In genomic region chr3:12973827-12974226, GRCh38 we compare ENCODE assay signal across 26 cellular contexts.
DNase-seq lines count a peak whose midpoint lies in the region; ATAC-seq, FAIRE-seq and TF ChIP-seq lines count a peak whose summit lies in the region.
"Had no signal": no experiment of that assay in that cellular context is flagged by ENCODE, and none has a peak within 500 bp of the region (broad histone marks: within the 10 kb centered on the region; RNA-seq: fewer than 3 reads in every experiment).

No MANE protein-coding gene starts in this region.

- no peak for TF ChIP-seq CTCF in Loucy (conservative IDR thresholded peaks at IDR 0.05; ENCODE audit: low read length)
- no peak for TF ChIP-seq CTCF in GM10266 (IDR thresholded peaks at IDR 0.05; ENCODE audit: control insufficient read depth, insufficient read depth, low read depth, missing control alignments)

- H3K36me3 Mint-ChIP-seq in naive B cell = peaks cover 0 to 5% of the 10 kb centered on the region in 2 donors
- H3K36me3 Mint-ChIP-seq: activated naive CD8-positive, alpha-beta T cell treated with anti-CD3 and anti-CD28 coated beads for 36 hours; type B pancreatic cell; WTC11 had no signal

- peaks cover 81% of the 10 kb centered on the region for H3K79me2 ChIP-seq in Loucy (ENCODE audit: insufficient read depth, low read length)

- H2AFZ ChIP-seq in Loucy (ENCODE audit: low read length) = no peak overlapping the region
- H2AFZ ChIP-seq: GM23248, parathyroid adenoma had no signal

- DNase-seq in GM18507 (ENCODE audit: extremely low spot score, insufficient read length, low read depth) = no peak
- peak; percentile 47 for DNase-seq in naive B cell
- no peak for DNase-seq in SJCRH30
- DNase-seq in central memory CD4-positive, alpha-beta T cell = no peak
- no peak for DNase-seq in DMS 273 (lab: John Stamatoyannopoulos, UW; ENCODE audit: unreplicated experiment)
- no peak for DNase-seq in GM10266 (ENCODE audit: extremely low spot score)
- DNase-seq: activated CD4-positive, alpha-beta T cell treated with anti-CD3 and anti-CD28 coated beads, Interleukin-2, amount 50 U/mL, for 4 hours; activated CD8-positive, alpha-beta memory T cell treated with anti-CD3 and anti-CD28 coated beads, Interleukin-2, amount 50 U/mL, for 4 hours; activated naive CD8-positive, alpha-beta T cell treated with anti-CD3 and anti-CD28 coated beads for 36 hours; GM23248; HFFc6; islet precursor cell; NCI-H1092 treated with DMSO at 0.1 percent for 48 hours; NCI-H1930; T-helper 9 cell had no signal

- H3F3A ChIP-seq in Loucy (ENCODE audit: low read depth) = no peaks in the 10 kb centered on the region

- peaks cover 5% of the 10 kb centered on the region for H4K20me1 ChIP-seq in Loucy (ENCODE audit: insufficient read depth, low read length, poor library complexity, severe bottlenecking)

- H3K27ac ChIP-seq in SJCRH30 = no peak overlapping the region
- H3K27ac ChIP-seq: ascending aorta, C4-2B, GM23248, parathyroid adenoma had no signal

- H3K9me3 Mint-ChIP-seq in naive B cell = no peaks in the 10 kb centered on the region
- H3K9me3 Mint-ChIP-seq: activated naive CD8-positive, alpha-beta T cell treated with anti-CD3 and anti-CD28 coated beads for 36 hours; HFFc6; neural crest cell; type B pancreatic cell; WTC11 had no signal

- no peaks in the 10 kb centered on the region for H3K27me3 Mint-ChIP-seq in naive B cell
- H3K27me3 Mint-ChIP-seq: activated naive CD8-positive, alpha-beta T cell treated with anti-CD3 and anti-CD28 coated beads for 36 hours had no signal

- ATAC-seq in GM21381 (IDR thresholded peaks at IDR 0.05; ENCODE audit: unreplicated experiment) = peak; percentile 54
- ATAC-seq in naive B cell (ENCODE audit: low read depth in 2 of 2) = peak; percentile 94 to 98
- ATAC-seq: WTC11 had no signal

- peak overlapping the region; percentile 24 for H3K9ac ChIP-seq in Loucy (ENCODE audit: low read depth, low read length, poor library complexity, severe bottlenecking)
- H3K9ac ChIP-seq: GM23248, parathyroid adenoma had no signal

- peak overlapping the region; percentile 35 for H3K4me2 ChIP-seq in Loucy (ENCODE audit: low read depth, low read length, poor library complexity, severe bottlenecking)

- peaks cover 52 to 78% (median 65%) of the 10 kb centered on the region in 3 donors for H3K4me1 Mint-ChIP-seq in naive B cell

- H3K4me3 ChIP-seq in Loucy (ENCODE audit: low read length, poor library complexity, severe bottlenecking) = no peak overlapping the region
- no peak overlapping the region for H3K4me3 ChIP-seq in SJCRH30
- H3K4me3 ChIP-seq: ascending aorta, GM23248, right atrium auricular region had no signal

- H3K9me2 ChIP-seq in Loucy (replicated peaks; ENCODE audit: low read depth, low read length) = no peaks in the 10 kb centered on the region

- H3K36me3 ChIP-seq in Loucy (ENCODE audit: insufficient read depth, low read length) (no peaks in the 10 kb centered on the region; the same call in 1 of the 2 replicates), SJCRH30 (no peaks in the 10 kb centered on the region)
- H3K36me3 ChIP-seq: ascending aorta, right atrium auricular region had no signal

- H3K27me3 ChIP-seq in Loucy (ENCODE audit: insufficient read depth, low read length, poor library complexity, severe bottlenecking) (no peaks in the 10 kb centered on the region), SJCRH30 (no peaks in the 10 kb centered on the region)
- H3K27me3 ChIP-seq: ascending aorta, right atrium auricular region had no signal

- peak overlapping the region in 5 of 6 donors; percentile 58 to 82 (median 77) for H3K27ac Mint-ChIP-seq in naive B cell
- H3K27ac Mint-ChIP-seq: activated naive CD8-positive, alpha-beta T cell treated with anti-CD3 and anti-CD28 coated beads for 36 hours; HFFc6; type B pancreatic cell; WTC11 had no signal

- H3K4me1 ChIP-seq in Loucy (ENCODE audit: insufficient read depth, low read length, poor library complexity, severe bottlenecking) (peaks cover 38% of the 10 kb centered on the region), SJCRH30 (peaks cover 26% of the 10 kb centered on the region)
- H3K4me1 ChIP-seq: ascending aorta, parathyroid adenoma had no signal

- H3K9me3 ChIP-seq in Loucy (ENCODE audit: insufficient read depth, low read depth, low read length) (no peaks in the 10 kb centered on the region), SJCRH30 (replicated peaks) (no peaks in the 10 kb centered on the region)
- H3K9me3 ChIP-seq: ascending aorta, right atrium auricular region had no signal

- FAIRE-seq in GM18507 (lab: Jason Lieb, UNC) = peak; percentile 64
- FAIRE-seq: D721Med, endothelial cell of umbilical vein had no signal

- peak overlapping the region in 2 of 8 donors; percentile 55 to 72 for H3K4me3 Mint-ChIP-seq in naive B cell
- H3K4me3 Mint-ChIP-seq: activated naive CD8-positive, alpha-beta T cell treated with anti-CD3 and anti-CD28 coated beads for 36 hours; HFFc6; neural crest cell; type B pancreatic cell; WTC11 had no signal
